ENCODE assay signal across 16 cellular contexts in the genomic region with DNA sequence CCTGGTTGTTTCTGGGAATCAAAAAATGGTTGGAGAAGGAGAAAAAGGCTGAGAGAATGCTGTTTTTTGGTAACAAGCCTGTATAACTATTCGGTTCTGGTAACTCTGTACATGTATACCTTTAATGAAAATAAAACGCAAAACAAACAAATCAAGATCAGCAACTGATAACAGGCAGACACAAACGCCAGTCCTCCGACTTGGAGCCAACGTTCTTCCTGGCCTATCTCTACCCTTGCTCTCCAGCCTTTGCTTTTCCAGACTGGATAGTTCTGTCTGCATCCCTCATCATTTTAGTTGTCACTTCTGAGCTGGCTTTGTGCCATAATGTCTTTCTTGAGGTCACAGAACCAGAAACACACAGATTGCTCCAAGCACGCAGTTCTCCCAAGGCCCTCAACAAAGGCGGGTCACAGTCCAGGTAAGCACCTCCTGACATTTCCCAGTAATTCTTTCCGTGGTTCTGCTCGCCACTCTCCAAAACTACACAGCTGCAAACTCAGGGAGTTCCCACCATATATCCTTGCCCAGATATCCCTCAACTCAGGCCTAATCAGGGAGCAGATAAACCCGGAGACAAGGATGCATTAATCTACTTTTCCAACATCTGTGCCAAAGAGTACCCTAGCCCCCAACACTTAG. TPM values are rescaled to one million over a fixed set of nuclear protein-coding genes. Genes with fewer than 3 reads are reported as not detected.
"Had no signal": no experiment of that assay in that cellular context is flagged by ENCODE, and none has a peak within 500 bp of the region (broad histone marks: within the 10 kb centered on the region; RNA-seq: fewer than 3 reads in every experiment).

No MANE protein-coding gene starts in this region.

- H3K27me3 Mint-ChIP-seq: central memory CD8-positive, alpha-beta T cell; dendritic cell treated with granulocyte-macrophage colony-stimulating factor and Interleukin-4, amounts not matched to agents 40 ng/mL and 50 ng/mL, for 4 days; naive B cell; stimulated activated naive B cell treated with anti-CD40 and anti-IgM and Interleukin-4, amounts not matched to agents 10 μg/mL and 1 μg/mL and 100 μg/mL, for 72 hours had no signal

- H3K27ac ChIP-seq: adrenal gland, body of pancreas, right atrium auricular region, transverse colon, WERI-Rb-1 had no signal

- H3K4me3 Mint-ChIP-seq: central memory CD8-positive, alpha-beta T cell; dendritic cell treated with granulocyte-macrophage colony-stimulating factor and Interleukin-4, amounts not matched to agents 40 ng/mL and 50 ng/mL, for 4 days; naive B cell; stimulated activated naive B cell treated with anti-CD40 and anti-IgM and Interleukin-4, amounts not matched to agents 10 μg/mL and 1 μg/mL and 100 μg/mL, for 72 hours had no signal

- H3K9me3 Mint-ChIP-seq: central memory CD8-positive, alpha-beta T cell had no signal

- H3K4me1 ChIP-seq: body of pancreas had no signal

- H3K27me3 ChIP-seq: adrenal gland, body of pancreas, right atrium auricular region, transverse colon had no signal

- DNase-seq: activated CD4-positive, alpha-beta T cell treated with anti-CD3 and anti-CD28 coated beads for 4 hours; activated naive CD4-positive, alpha-beta T cell treated with anti-CD3 and anti-CD28 coated beads, Interleukin-2, amount 50 U/mL, for 16 hours; body of pancreas; hippocampal formation; naive B cell; stimulated activated CD4-positive, alpha-beta T cell treated with anti-CD3 and anti-CD28 coated beads, Interleukin-1b, Interleukin-23, amount 100 ng/mL, for 48 hours; stimulated activated naive B cell treated with anti-CD40 and anti-IgM and Interleukin-4, amounts not matched to agents 10 μg/mL and 1 μg/mL and 100 μg/mL, for 72 hours; T-helper 1 cell; transverse colon; WERI-Rb-1 had no signal

- H3K9me3 ChIP-seq: adrenal gland, body of pancreas, right atrium auricular region, transverse colon had no signal

- H3K27ac Mint-ChIP-seq: dendritic cell treated with granulocyte-macrophage colony-stimulating factor and Interleukin-4, amounts not matched to agents 40 ng/mL and 50 ng/mL, for 4 days; stimulated activated naive B cell treated with anti-CD40 and anti-IgM and Interleukin-4, amounts not matched to agents 10 μg/mL and 1 μg/mL and 100 μg/mL, for 72 hours had no signal

- ATAC-seq: body of pancreas; stimulated activated naive B cell treated with anti-CD40 and anti-IgM and Interleukin-4, amounts not matched to agents 10 μg/mL and 1 μg/mL and 100 μg/mL, for 72 hours had no signal

- H3K36me3 ChIP-seq: adrenal gland, right atrium auricular region, transverse colon, WERI-Rb-1 had no signal

- H3K4me3 ChIP-seq: adrenal gland, body of pancreas, right atrium auricular region, transverse colon had no signal

RNA-seq across cellular contexts. Expression of a gene that starts 53.5 kb away (rescaled TPM):
- total RNA-seq: body of pancreas, glomerular endothelial cell, kidney epithelial cell, transverse colon had no signal
